In genomic region chr13:77381059-77381458, GRCh38 we compare ENCODE assay signal across 35 cellular contexts.
"Had no signal": no experiment of that assay in that cellular context is flagged by ENCODE, and none has a peak within 500 bp of the region (broad histone marks: within the 10 kb centered on the region; RNA-seq: fewer than 3 reads in every experiment).

No MANE protein-coding gene starts in this region.

- DNase-seq: Karpas-422, Kasumi-1, MG63, MM.1S, MV-4-11, NCI-H1048, NCI-H1092, NCI-H1092 treated with DMSO at 0.1 percent for 48 hours, NCI-H1105, NCI-H1105 treated with DMSO at 0.1 percent for 48 hours, NCI-H1417, NCI-H1417 treated with DMSO at 0.1 percent for 48 hours, NCI-H1436, NCI-H1436 treated with DMSO at 0.1 percent for 48 hours, NCI-H146, NCI-H1694, NCI-H1694 treated with DMSO at 0.1 percent for 48 hours, NCI-H187, NCI-H187 treated with DMSO at 0.1 percent for 48 hours, NCI-H1930, NCI-H2029, NCI-H2029 treated with DMSO at 0.1 percent for 48 hours, NCI-H2081, NCI-H2081 treated with DMSO at 0.1 percent for 48 hours, NCI-H2107, NCI-H2171, NCI-H2171 treated with DMSO at 0.1 percent for 48 hours, NCI-H2227 treated with DMSO at 0.1 percent for 48 hours, NCI-H226, NCI-H345, NCI-H446, NCI-H446 treated with DMSO at 0.1 percent for 48 hours, NCI-H510A, NCI-H510A treated with DMSO at 0.1 percent for 48 hours, NCI-H524 had no signal

- H3K36me3 ChIP-seq: MG63 had no signal

- H3K4me3 ChIP-seq: MG63 had no signal

- H3K9me3 ChIP-seq: MG63 had no signal

- H3K27me3 ChIP-seq: MG63 had no signal
